ENCODE assay signal across 14 cellular contexts in genomic region chr1:43552813-43553212, GRCh38. TPM values are rescaled to one million over a fixed set of nuclear protein-coding genes. Genes with fewer than 3 reads are reported as not detected.
DNase-seq lines count a peak whose midpoint lies in the region; ATAC-seq and FAIRE-seq lines count a peak whose summit lies in the region.
"Had no signal": no experiment of that assay in that cellular context is flagged by ENCODE, and none has a peak within 500 bp of the region (broad histone marks: within the 10 kb centered on the region; RNA-seq: fewer than 3 reads in every experiment).

No MANE protein-coding gene starts in this region.

- H3K27me3 ChIP-seq in layer of hippocampus (ENCODE audit: control insufficient read depth, insufficient read depth, low read length) (no peaks in the 10 kb centered on the region), small intestine (ENCODE audit: control insufficient read depth in 2 of 2, insufficient read depth in 2 of 2, low read length in 2 of 2) (no peaks in the 10 kb centered on the region)

- H3K9me3 ChIP-seq in small intestine (ENCODE audit: control insufficient read depth, low read depth), result no peaks in the 10 kb centered on the region
- H3K9me3 ChIP-seq: HAP-1 had no signal

- ATAC-seq in HG02870 (IDR thresholded peaks at IDR 0.05; ENCODE audit: unreplicated experiment) (no peak), HG03095 (IDR thresholded peaks at IDR 0.05; ENCODE audit: unreplicated experiment) (no peak)
- ATAC-seq: activated CD8-positive, alpha-beta T cell treated with anti-CD3 and anti-CD28 coated beads, Interleukin-2, amount 10 ng/mL, durations not matched to agents 7 days and 5 days had no signal

- FAIRE-seq in small intestine (lab: Jason Lieb, UNC), result no peak

- WGBS in small intestine, 3 donors, result 26 to 38% (median 30%) methylated on average over 6 of the region's 6 CpGs

- peak; percentile 73 for DNase-seq in HT-29 (ENCODE audit: low spot score)
- DNase-seq in caudate nucleus (lab: John Stamatoyannopoulos, UW), result peak in 58 of 61 donors; percentile 37 to 89 (median 72)
- DNase-seq in small intestine, result peak; percentile 52
- no peak for DNase-seq in stimulated activated CD4-positive, alpha-beta T cell treated with anti-CD3 and anti-CD28 coated beads, Interleukin-4, amount 100 ng/mL, for 1 hour
- DNase-seq in SKM-1 (lab: John Stamatoyannopoulos, UW; ENCODE audit: unreplicated experiment), result no peak
- DNase-seq: activated CD8-positive, alpha-beta T cell treated with anti-CD3 and anti-CD28 coated beads, Interleukin-2, amount 10 ng/mL, durations not matched to agents 7 days and 5 days; amniotic stem cell; DND-41; NCI-H2081 treated with DMSO at 0.1 percent for 48 hours had no signal

- peak overlapping the region; percentile 81 for H3K27ac ChIP-seq in caudate nucleus (ENCODE audit: low read depth, low read length)
- peak overlapping the region; percentile 74 for H3K27ac ChIP-seq in layer of hippocampus (ENCODE audit: low read depth, low read length)
- peak overlapping the region in 1 of 2 donors; percentile 64 for H3K27ac ChIP-seq in small intestine (ENCODE audit: low read depth in 1 of 2, low read length in 1 of 2)
- H3K27ac ChIP-seq: SK-N-MC had no signal

- peaks cover 3 to 12% of the 10 kb centered on the region in 2 donors for H3K4me1 ChIP-seq in small intestine (ENCODE audit: control insufficient read depth in 2 of 2, insufficient read depth in 1 of 2, low read depth in 1 of 2, low read length in 1 of 2)
- H3K4me1 ChIP-seq: HAP-1 had no signal

- no peak overlapping the region for H3K4me3 ChIP-seq in small intestine (ENCODE audit: low read depth in 1 of 2, low read length in 2 of 2)
- H3K4me3 ChIP-seq: HAP-1, SK-N-MC had no signal

- H3K36me3 ChIP-seq in small intestine (ENCODE audit: control insufficient read depth in 2 of 2, insufficient read depth in 2 of 2, low read length in 2 of 2), result peaks cover 0 to 11% of the 10 kb centered on the region in 2 donors

RNA-seq across cellular contexts. Expression of gene PTPRF, which starts 22.1 kb away (rescaled TPM):
- 101 and 122 TPM in 2 replicates for total RNA-seq in HT-29 (2014; rRNA removed; shearing (Covaris generic))
- polyA plus RNA-seq in small intestine, result 10 to 100 TPM; 77.0 to 87.4 (median 78.9) TPM

Comparison
In these comparisons a context has a peak if more than half of its experiments do, and no peak if none do; other contexts are left out.
1. DNase-seq: peak in HT-29 (single experiment), caudate nucleus (58 of 61) and small intestine (single experiment); none in stimulated activated CD4-positive, alpha-beta T cell treated with anti-CD3 and anti-CD28 coated beads, Interleukin-4, amount 100 ng/mL, for 1 hour (single experiment) and SKM-1 (single experiment).